Comparison of ENCODE assay signal across 10 cellular contexts in genomic region chr3:106566277-106566676, GRCh38.
DNase-seq lines count a peak whose midpoint lies in the region; ATAC-seq and TF ChIP-seq lines count a peak whose summit lies in the region.
"Had no signal": no experiment of that assay in that cellular context is flagged by ENCODE, and none has a peak within 500 bp of the region (broad histone marks: within the 10 kb centered on the region; RNA-seq: fewer than 3 reads in every experiment).

No MANE protein-coding gene starts in this region.

- DNase-seq in fibroblast of villous mesenchyme (ENCODE audit: low read depth) (no peak), NCI-H510A treated with DMSO at 0.1 percent for 48 hours (lab: John Stamatoyannopoulos, UW) (no peak), sigmoid colon (no peak), right lobe of liver (no peak), NCI-H2081 (lab: John Stamatoyannopoulos, UW) (no peak)
- DNase-seq: activated T-cell treated with anti-CD3 and anti-CD28 coated beads, Interleukin-2, amount 50 U/mL, for 4 hours; left colon had no signal

- TF ChIP-seq CTCF in fibroblast of villous mesenchyme (IDR thresholded peaks at IDR 0.05; ENCODE audit: insufficient read depth, low read depth, low read length) (peak; percentile 16), sigmoid colon (IDR thresholded peaks at IDR 0.05) (no peak), right lobe of liver (IDR thresholded peaks at IDR 0.05) (no peak)

- H3K4me1 ChIP-seq in sigmoid colon (no peaks in the 10 kb centered on the region), right lobe of liver (no peaks in the 10 kb centered on the region)

- no peaks in the 10 kb centered on the region for H3K36me3 ChIP-seq in sigmoid colon
- no peaks in the 10 kb centered on the region for H3K36me3 ChIP-seq in right lobe of liver

- H3K27ac ChIP-seq in sigmoid colon (no peak overlapping the region), right lobe of liver (no peak overlapping the region)

- no peak for TF ChIP-seq POLR2A in sigmoid colon (IDR thresholded peaks at IDR 0.05)
- no peak for TF ChIP-seq POLR2A in right lobe of liver (IDR thresholded peaks at IDR 0.05)

- H3K4me3 ChIP-seq in fibroblast of villous mesenchyme (ENCODE audit: low read depth, low read length) = no peak overlapping the region
- no peak overlapping the region for H3K4me3 ChIP-seq in sigmoid colon
- no peak overlapping the region for H3K4me3 ChIP-seq in right lobe of liver

- H3K9me3 ChIP-seq in sigmoid colon (no peaks in the 10 kb centered on the region), right lobe of liver (no peaks in the 10 kb centered on the region)

- intact Hi-C loops in sigmoid colon (cut with DNase I) = no loop called here
- intact Hi-C loops in right lobe of liver (cut with DNase I) = no loop called here

- 30 to 54% methylated on average over 4 of the region's 4 CpGs for WGBS in sigmoid colon, 2 donors
- 29% methylated on average over 4 of the region's 4 CpGs for WGBS in right lobe of liver (ENCODE audit: insufficient coverage, low coverage, low lambda C conversion rate, missing lambda C conversion rate)

- ATAC-seq in GM18498 (IDR thresholded peaks at IDR 0.05; ENCODE audit: unreplicated experiment) (peak; percentile 97), GM21360 (IDR thresholded peaks at IDR 0.05; ENCODE audit: unreplicated experiment) (peak; percentile 96), HG03439 (IDR thresholded peaks at IDR 0.05; ENCODE audit: unreplicated experiment) (peak; percentile 96), right lobe of liver (no peak)
- ATAC-seq: left colon had no signal

- H3K27me3 ChIP-seq in sigmoid colon (no peaks in the 10 kb centered on the region), right lobe of liver (no peaks in the 10 kb centered on the region)

- TF ChIP-seq EP300 in sigmoid colon (IDR thresholded peaks at IDR 0.05) = no peak

Comparison
In these comparisons a context has a peak if more than half of its experiments do, and no peak if none do; other contexts are left out.
1. ATAC-seq: peak in GM18498 (single experiment), GM21360 (single experiment) and HG03439 (single experiment); none in right lobe of liver (0 of 4).